ENCODE assay signal across 16 cellular contexts in genomic region chr10:124267911-124268549, GRCh38.
"Had no signal": no experiment of that assay in that cellular context is flagged by ENCODE, and none has a peak within 500 bp of the region (broad histone marks: within the 10 kb centered on the region; RNA-seq: fewer than 3 reads in every experiment).

No MANE protein-coding gene starts in this region.

- H3K4me1 ChIP-seq: gastrocnemius medialis, pancreas, testis, transverse colon had no signal

- H3K4me3 ChIP-seq: gastrocnemius medialis, heart right ventricle, mucosa of descending colon, pancreas, testis, transverse colon had no signal

- H3K36me3 ChIP-seq: gastrocnemius medialis, heart right ventricle, pancreas, transverse colon had no signal

- DNase-seq: effector memory CD4-positive, alpha-beta T cell; gastrocnemius medialis; kidney glomerular epithelial cell; mammary epithelial cell; mucosa of descending colon; natural killer cell; pancreas; right cardiac atrium; small intestine; stimulated activated CD4-positive, alpha-beta T cell treated with anti-CD3 and anti-CD28 coated beads, Interleukin-4, amount 100 ng/mL, for 1 hour; stimulated activated CD8-positive, alpha-beta memory T cell treated with anti-CD3 and anti-CD28 coated beads, Interleukin-4, amount 100 ng/mL, for 48 hours; testis; transverse colon had no signal

- H3K9me3 ChIP-seq: gastrocnemius medialis, pancreas, testis had no signal

- ATAC-seq: esophagus mucosa; gastrocnemius medialis; mucosa of descending colon; natural killer cell; stimulated activated effector memory CD8-positive, alpha-beta T cell treated with anti-CD3 and anti-CD28 coated beads, Interleukin-12 subunit alpha, Interleukin-12 subunit beta, amount 100 ng/mL, for 72 hours had no signal

- H3K27ac ChIP-seq: gastrocnemius medialis, heart right ventricle, pancreas, testis, transverse colon had no signal

- H3K27me3 ChIP-seq: gastrocnemius medialis, heart right ventricle, pancreas, testis, transverse colon had no signal
